Comparison of ENCODE assay signal across 25 cellular contexts in genomic region chr3:143155756-143156155, GRCh38. TPM values are rescaled to one million over a fixed set of nuclear protein-coding genes. Genes with fewer than 3 reads are reported as not detected.
"Had no signal": no experiment of that assay in that cellular context is flagged by ENCODE, and none has a peak within 500 bp of the region (broad histone marks: within the 10 kb centered on the region; RNA-seq: fewer than 3 reads in every experiment).

No MANE protein-coding gene starts in this region.

- ATAC-seq: HepG2, Panc1, PC-3, SK-N-SH treated with all-trans-retinoic acid at 6 μM for 48 hours had no signal

- H3K27me3 ChIP-seq: SJCRH30 had no signal

- H3K36me3 ChIP-seq: SJCRH30 had no signal

- H3K4me3 ChIP-seq: SJCRH30 had no signal

- H3K27ac ChIP-seq: RWPE1, SJCRH30 had no signal

- DNase-seq: IMR-90, Karpas-422, KG1, MM.1S, NCI-H1092 treated with DMSO at 0.1 percent for 48 hours, NCI-H1436, NCI-H187, NCI-H2029, NCI-H2081 treated with DMSO at 0.1 percent for 48 hours, NCI-H2171, NCI-H226, NCI-H446, NCI-H510A, NCI-H524 treated with DMSO at 0.1 percent for 48 hours, NCI-H69, NCI-H774, PC-3, Right ventricle myocardium superior, SJCRH30, T-helper 2 cell had no signal

- FAIRE-seq: HepG2 had no signal

- H3K9me3 ChIP-seq: SJCRH30 had no signal

RNA-seq across cellular contexts. Expression of gene CHST2, which starts 36.2 kb away (rescaled TPM):
- total RNA-seq: HepG2, HT-29 had no signal
